Comparison of ENCODE assay signal across 8 cellular contexts in the genomic region with DNA sequence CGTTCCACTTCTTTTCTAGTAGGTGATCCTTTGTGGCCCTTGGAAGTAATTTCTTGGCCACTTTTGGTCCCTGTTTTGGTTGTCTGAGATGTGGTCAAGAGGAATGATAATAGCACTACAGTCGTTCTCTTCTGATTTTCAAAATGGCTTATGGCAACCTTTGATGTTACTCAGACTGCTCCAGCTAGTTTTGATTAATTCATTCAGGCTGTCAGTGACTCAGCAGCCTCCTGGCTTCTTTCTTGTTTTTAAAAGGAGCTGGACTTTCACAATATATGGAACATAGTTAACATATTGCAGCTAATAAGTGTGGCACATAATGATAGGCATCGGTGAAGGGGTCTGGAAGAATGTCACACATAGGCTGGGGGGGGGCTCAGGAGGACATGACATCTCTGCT. TPM values are rescaled to one million over a fixed set of nuclear protein-coding genes. Genes with fewer than 3 reads are reported as not detected.
DNase-seq lines count a peak whose midpoint lies in the region; ATAC-seq and TF ChIP-seq lines count a peak whose summit lies in the region.

No MANE protein-coding gene starts in this region.

- CTCF ChIA-PET in Calu3 (lab: Charles Lee), result interaction anchor here (0.7 to 0.8 kb wide), 2 partner anchors 14 to 115 kb away, joined by 3 read pairs; no protein-coding TSS in a partner anchor
- CTCF ChIA-PET in Panc1 (lab: Charles Lee), result no interaction called here

- H3K27ac ChIP-seq in Panc1 (ENCODE audit: low read length), result no peak overlapping the region

- H3K36me3 ChIP-seq in Panc1 (ENCODE audit: control insufficient read depth, insufficient read depth, low read length), result no peaks in the 10 kb centered on the region

- BruUV-seq in Calu3 (replicated peaks; lab: Mats Ljungman, UMichigan), result no TSS peak
- BruUV-seq in Panc1 (replicated peaks; lab: Mats Ljungman, UMichigan), result no TSS peak

- peaks cover 35% of the 10 kb centered on the region for H3K4me1 Mint-ChIP-seq in Calu3 (ENCODE audit: low read depth, unreplicated experiment)
- H3K4me1 Mint-ChIP-seq in T-helper 2 cell treated with Interferon-gamma antibody and Interleukin-4, amounts not matched to agents 5 μg/mL and 100 μg/mL, for 36 hours (ENCODE audit: low read depth), result peaks cover 22% of the 10 kb centered on the region

- no peak overlapping the region for H3K4me3 ChIP-seq in Panc1 (ENCODE audit: low read depth in 2 of 2, low read length in 2 of 2)
- no peak overlapping the region for H3K4me3 ChIP-seq in epithelial cell of esophagus (ENCODE audit: low read length)

- no peaks in the 10 kb centered on the region for H3K9me3 Mint-ChIP-seq in Calu3 (ENCODE audit: low read depth, unreplicated experiment)
- H3K9me3 Mint-ChIP-seq in T-helper 2 cell treated with Interferon-gamma antibody and Interleukin-4, amounts not matched to agents 5 μg/mL and 100 μg/mL, for 36 hours, result no peaks in the 10 kb centered on the region

- DNase-seq in Calu3 (no peak), Panc1 (ENCODE audit: low read depth, low spot score) (no peak), epithelial cell of esophagus (ENCODE audit: low read depth) (peak; percentile 85), pulmonary artery endothelial cell (ENCODE audit: low read depth, low spot score) (peak; percentile 10), germinal center (ENCODE audit: low spot score) (no peak)
- no peak for DNase-seq in T-helper 2 cell treated with Interferon-gamma antibody and Interleukin-4, amounts not matched to agents 5 μg/mL and 100 μg/mL, for 36 hours (ENCODE audit: low spot score)
- DNase-seq in central memory CD4-positive, alpha-beta T cell, result no peak

- peak overlapping the region; percentile 27 for H3K27ac Mint-ChIP-seq in Calu3 (ENCODE audit: unreplicated experiment)
- H3K27ac Mint-ChIP-seq in T-helper 2 cell treated with Interferon-gamma antibody and Interleukin-4, amounts not matched to agents 5 μg/mL and 100 μg/mL, for 36 hours, result no peak overlapping the region

- H3K4me3 Mint-ChIP-seq in Calu3 (ENCODE audit: low read depth, unreplicated experiment), result no peak overlapping the region
- H3K4me3 Mint-ChIP-seq in T-helper 2 cell treated with Interferon-gamma antibody and Interleukin-4, amounts not matched to agents 5 μg/mL and 100 μg/mL, for 36 hours, result no peak overlapping the region

- peaks cover 11% of the 10 kb centered on the region for H3K4me1 ChIP-seq in Panc1 (ENCODE audit: control insufficient read depth, insufficient read depth, low read length)

- TF ChIP-seq CTCF in Calu3 (IDR thresholded peaks at IDR 0.05; ENCODE audit: unreplicated experiment) (no peak), Panc1 (IDR thresholded peaks at IDR 0.05) (no peak), epithelial cell of esophagus (IDR thresholded peaks at IDR 0.05; ENCODE audit: insufficient read depth, low read depth, low read length, missing control alignments) (no peak)

- intact Hi-C loops in Calu3 (cut with micrococcal nuclease; ENCODE audit: unreplicated experiment) (no loop called here), Panc1 (cut with micrococcal nuclease; ENCODE audit: unreplicated experiment) (no loop called here)

- no peaks in the 10 kb centered on the region for H3K9me3 ChIP-seq in Panc1 (ENCODE audit: control insufficient read depth, insufficient read depth, low read depth, low read length)

- in situ Hi-C loops in Panc1 (cut with HindIII; ENCODE audit: low pct_unique_long_range_greater_than_20kb, low sequenced_read_pairs), result no loop called here

- no peaks in the 10 kb centered on the region for H3K27me3 ChIP-seq in Panc1 (ENCODE audit: control insufficient read depth, insufficient read depth, low read length)

- peaks cover 5% of the 10 kb centered on the region for H3K36me3 Mint-ChIP-seq in Calu3 (ENCODE audit: insufficient read depth, unreplicated experiment)
- H3K36me3 Mint-ChIP-seq in T-helper 2 cell treated with Interferon-gamma antibody and Interleukin-4, amounts not matched to agents 5 μg/mL and 100 μg/mL, for 36 hours (ENCODE audit: low read depth), result no peaks in the 10 kb centered on the region

- ATAC-seq in Panc1, result peak; percentile 26; the same call in 1 of the 2 replicates
- ATAC-seq in HG03196 (IDR thresholded peaks at IDR 0.05; ENCODE audit: unreplicated experiment), result no peak

- no peaks in the 10 kb centered on the region for H3K27me3 Mint-ChIP-seq in Calu3 (ENCODE audit: unreplicated experiment)
- no peaks in the 10 kb centered on the region for H3K27me3 Mint-ChIP-seq in T-helper 2 cell treated with Interferon-gamma antibody and Interleukin-4, amounts not matched to agents 5 μg/mL and 100 μg/mL, for 36 hours (ENCODE audit: low read depth)

- POLR2A ChIA-PET in Panc1 (lab: Charles Lee), result no interaction called here

RNA-seq across cellular contexts. Expression of a gene that starts 47.3 kb away (rescaled TPM):
- 33.0 and 37.6 TPM in 2 replicates for total RNA-seq in Calu3 (2022)
- 20.2 TPM for total RNA-seq in Panc1 (2021; ENCODE audit: unreplicated experiment)
- polyA plus RNA-seq in Panc1 (2012; ENCODE audit: insufficient read length), result 11.0 TPM
- total RNA-seq in pulmonary artery endothelial cell, result 16.4 and 21.0 TPM in 2 replicates

Comparison
In these comparisons a context has a peak if more than half of its experiments do, and no peak if none do; other contexts are left out.
1. DNase-seq: peak in epithelial cell of esophagus (single experiment) and pulmonary artery endothelial cell (single experiment); none in Calu3 (single experiment), Panc1 (single experiment), germinal center (single experiment), T-helper 2 cell treated with Interferon-gamma antibody and Interleukin-4, amounts not matched to agents 5 μg/mL and 100 μg/mL, for 36 hours (single experiment) and central memory CD4-positive, alpha-beta T cell (single experiment).